ENCODE assay signal across 8 cellular contexts in the genomic region with DNA sequence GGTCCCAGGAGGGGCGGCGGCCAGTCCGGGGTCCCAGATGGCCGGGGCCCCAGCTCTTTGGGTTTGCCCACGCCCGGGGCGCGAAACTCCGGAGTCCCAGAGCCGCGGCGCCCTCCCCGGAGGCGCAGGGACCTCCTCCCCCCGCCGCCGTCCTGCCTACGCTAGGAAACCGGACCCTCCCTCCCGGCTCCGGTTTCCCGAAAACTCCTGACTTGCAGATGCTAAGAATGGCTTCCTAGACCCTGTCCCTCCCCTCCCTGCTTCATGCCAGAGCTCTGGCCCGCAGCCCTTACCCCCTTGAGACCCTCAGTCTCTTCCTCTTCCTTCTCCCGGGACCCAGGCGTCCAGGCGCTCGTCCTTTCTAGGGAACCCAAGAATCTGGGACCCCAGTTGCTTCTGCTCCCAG. TPM values are rescaled to one million over a fixed set of nuclear protein-coding genes. Genes with fewer than 3 reads are reported as not detected.
DNase-seq lines count a peak whose midpoint lies in the region; ATAC-seq and TF ChIP-seq lines count a peak whose summit lies in the region.

No MANE protein-coding gene starts in this region.

- intact Hi-C loops in OCI-LY7 (cut with micrococcal nuclease; ENCODE audit: unreplicated experiment): no loop called here
- intact Hi-C loops in esophagus squamous epithelium (cut with DNase I): no loop called here
- intact Hi-C loops in prostate gland (cut with DNase I): no loop called here

- H3K27me3 ChIP-seq in esophagus squamous epithelium (peaks cover 0 to 73% (median 3%) of the 10 kb centered on the region in 4 donors), prostate gland (replicated peaks; ENCODE audit: insufficient read depth) (no peaks in the 10 kb centered on the region)

- 4 to 6% methylated on average over 4 to 5 of the region's 27 CpGs for WGBS in esophagus squamous epithelium, 2 donors
- WGBS in prostate gland: 3% methylated on average over 27 of the region's 27 CpGs

- H3K36me3 ChIP-seq in OCI-LY7 (ENCODE audit: insufficient read depth, low read length) (peaks cover 24% of the 10 kb centered on the region), esophagus squamous epithelium (no peaks in the 10 kb centered on the region), prostate gland (no peaks in the 10 kb centered on the region)

- peak in 2 of 3 experiments; percentile 30 to 50 for DNase-seq in NCI-H1417 (lab: John Stamatoyannopoulos, UW)
- DNase-seq in NCI-H1417 treated with DMSO at 0.1 percent for 48 hours (lab: John Stamatoyannopoulos, UW): no peak
- peak; percentile 42 for DNase-seq in OCI-LY7 (ENCODE audit: low spot score)
- no peak for DNase-seq in esophagus squamous epithelium (lab: John Stamatoyannopoulos, UW)
- DNase-seq in prostate gland (ENCODE audit: low spot score): no peak
- no peak for DNase-seq in activated CD8-positive, alpha-beta memory T cell treated with anti-CD3 and anti-CD28 coated beads for 24 hours
- DNase-seq in HuH-7.5 (ENCODE audit: low spot score): no peak

- BruUV-seq in OCI-LY7 (replicated peaks; lab: Mats Ljungman, UMichigan): no TSS peak

- POLR2A ChIA-PET in OCI-LY7 (lab: Charles Lee): interaction anchor here (0.6 kb wide), 1 partner anchor 1762 kb away, joined by 4 read pairs; no protein-coding TSS in a partner anchor

- no peaks in the 10 kb centered on the region for H3K79me2 ChIP-seq in OCI-LY7 (ENCODE audit: insufficient read depth, low read depth, low read length)

- H3K27ac ChIP-seq in OCI-LY7 (ENCODE audit: low read depth, low read length, poor library complexity, severe bottlenecking): peak overlapping the region; percentile 87
- peak overlapping the region; percentile 69 to 91 (median 76) for H3K27ac ChIP-seq in esophagus squamous epithelium
- peak overlapping the region; percentile 62 to 67 for H3K27ac ChIP-seq in prostate gland

- H4K20me1 ChIP-seq in OCI-LY7 (ENCODE audit: insufficient read depth, low read length): no peaks in the 10 kb centered on the region

- peak overlapping the region; percentile 96 for H3K4me2 ChIP-seq in OCI-LY7 (ENCODE audit: low read length)

- H3K9me3 ChIP-seq in OCI-LY7 (ENCODE audit: low read length) (no peaks in the 10 kb centered on the region), esophagus squamous epithelium (no peaks in the 10 kb centered on the region), prostate gland (no peaks in the 10 kb centered on the region)

- H3K4me3 ChIP-seq in OCI-LY7 (ENCODE audit: low read depth, low read length, poor library complexity, severe bottlenecking): peak overlapping the region; percentile 68
- H3K4me3 ChIP-seq in esophagus squamous epithelium: peak overlapping the region; percentile 54 to 89 (median 70)
- H3K4me3 ChIP-seq in prostate gland: peak overlapping the region; percentile 55 to 66

- H3K4me1 ChIP-seq in OCI-LY7 (ENCODE audit: insufficient read depth, low read length, poor library complexity, severe bottlenecking) (peaks cover 93% of the 10 kb centered on the region), esophagus squamous epithelium (peaks cover 6 to 32% (median 15%) of the 10 kb centered on the region in 3 donors), prostate gland (replicated peaks) (no peaks in the 10 kb centered on the region)

- TF ChIP-seq CTCF in OCI-LY7 (conservative IDR thresholded peaks at IDR 0.05; ENCODE audit: low read length) (no peak), esophagus squamous epithelium (IDR thresholded peaks at IDR 0.05) (no peak), prostate gland (IDR thresholded peaks at IDR 0.05) (no peak)

- no peak for TF ChIP-seq POLR2A in esophagus squamous epithelium (IDR thresholded peaks at IDR 0.05)
- no peak for TF ChIP-seq POLR2A in prostate gland (IDR thresholded peaks at IDR 0.05)

- no peaks in the 10 kb centered on the region for H3K9me2 ChIP-seq in OCI-LY7 (ENCODE audit: insufficient read depth, low read length)

- no peak for ATAC-seq in GM19324 (IDR thresholded peaks at IDR 0.05; ENCODE audit: low FRiP score, unreplicated experiment)

- H2AFZ ChIP-seq in OCI-LY7 (ENCODE audit: low read length): no peak overlapping the region; the same call in 1 of the 2 replicates

- CTCF ChIA-PET in OCI-LY7 (lab: Charles Lee; ENCODE audit: unreplicated experiment): no interaction called here

RNA-seq across cellular contexts. Expression of gene MYBPC2, which starts 0.5 kb away (rescaled TPM):
- 10.6 and 15.4 TPM in 2 replicates for total RNA-seq in OCI-LY7 (2014; rRNA removed; shearing (Covaris generic))
- total RNA-seq in OCI-LY7 (2022) (22.2 and 28.2 TPM in 2 replicates), esophagus squamous epithelium (under 1 TPM in 1 of 4 donors, not detected in 3; 0.19 TPM), prostate gland (under 1 TPM; 0.09 to 0.34 TPM)

RNA-seq across cellular contexts. Expression of gene SPIB, which starts 13.5 kb away (rescaled TPM):
- 122 and 145 TPM in 2 replicates for total RNA-seq in OCI-LY7 (2014; rRNA removed; shearing (Covaris generic))
- 99.4 and 101 TPM in 2 replicates for total RNA-seq in OCI-LY7 (2022)
- total RNA-seq in esophagus squamous epithelium: under 1 TPM in 1 of 4 donors, not detected in 3; 0.32 TPM
- total RNA-seq in prostate gland: not detected

RNA-seq across cellular contexts. Expression of gene EMC10, which starts 44.1 kb away (rescaled TPM):
- total RNA-seq in OCI-LY7 (2014; rRNA removed; shearing (Covaris generic)): 44.4 and 45.2 TPM in 2 replicates
- 37.5 and 39.1 TPM in 2 replicates for total RNA-seq in OCI-LY7 (2022)
- total RNA-seq in esophagus squamous epithelium: 10 to 100 TPM; 50.2 to 76.1 (median 59.7) TPM
- total RNA-seq in prostate gland: 100 to 1,000 TPM; 135 to 286 TPM

RNA-seq across cellular contexts. Expression of gene GARIN5A, which starts 44.4 kb away (rescaled TPM):
- total RNA-seq in OCI-LY7 (2014; rRNA removed; shearing (Covaris generic)): 0.63 and 0.85 TPM in 2 replicates
- total RNA-seq in OCI-LY7 (2022): 0.59 and 1.00 TPM in 2 replicates
- total RNA-seq in esophagus squamous epithelium: 1 to 10 TPM in 3 of 4 donors, under 1 TPM in 1; 0.53 to 2.0 (median 1.5) TPM
- 10 to 100 TPM in 1 of 2 donors, 1 to 10 TPM in 1; 5.9 to 16.8 TPM for total RNA-seq in prostate gland

RNA-seq across cellular contexts. Expression of gene POLD1, which starts 48.1 kb away (rescaled TPM):
- total RNA-seq in OCI-LY7 (2014; rRNA removed; shearing (Covaris generic)): 147 and 233 TPM in 2 replicates
- total RNA-seq in OCI-LY7 (2022): 119 and 127 TPM in 2 replicates
- total RNA-seq in esophagus squamous epithelium: 10 to 100 TPM; 14.0 to 18.8 (median 17.6) TPM
- total RNA-seq in prostate gland: 10 to 100 TPM; 15.6 to 35.7 TPM

Comparison
In these comparisons a context has a peak if more than half of its experiments do, and no peak if none do; other contexts are left out.
1. DNase-seq: peak in NCI-H1417 (2 of 3) and OCI-LY7 (single experiment); none in NCI-H1417 treated with DMSO at 0.1 percent for 48 hours (single experiment), esophagus squamous epithelium (single experiment), prostate gland (single experiment), activated CD8-positive, alpha-beta memory T cell treated with anti-CD3 and anti-CD28 coated beads for 24 hours (single experiment) and HuH-7.5 (single experiment).
2. RNA of gene MYBPC2, which starts 0.5 kb away (total RNA-seq): 10.6 to 28.2 TPM in OCI-LY7; 0.09 to 0.34 TPM in prostate gland and 0.19 TPM in esophagus squamous epithelium; every median in the first group is over 4 times any median in the second.
3. RNA of gene SPIB, which starts 13.5 kb away (total RNA-seq): 99.4 to 145 TPM in OCI-LY7; not detected in prostate gland and 0.32 TPM in esophagus squamous epithelium; every median in the first group is over 10 times any median in the second.
4. Peak in every context shown above with its lines, with median percentiles within 50 percentile points of each other: H3K27ac ChIP-seq and H3K4me3 ChIP-seq.